ENCODE assay signal across 23 cellular contexts in the genomic region with DNA sequence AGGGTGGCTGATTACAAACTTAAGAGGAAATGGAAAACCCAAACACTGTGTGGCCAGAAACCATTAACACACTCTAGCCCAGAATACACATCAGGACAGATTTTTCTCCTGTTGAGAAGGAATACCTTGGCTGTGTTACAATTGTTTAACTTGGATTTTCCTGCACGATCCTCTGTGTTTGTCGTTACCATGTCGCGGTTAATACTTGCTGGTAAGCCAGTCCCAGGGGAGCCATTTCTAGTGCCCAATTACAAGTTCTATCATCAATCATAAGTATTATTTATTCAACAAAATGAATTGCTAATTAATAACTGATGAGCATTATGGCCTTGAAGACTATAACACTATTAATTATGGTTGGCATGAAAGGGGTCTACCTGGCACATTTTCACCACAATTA.
DNase-seq lines count a peak whose midpoint lies in the region; FAIRE-seq and TF ChIP-seq lines count a peak whose summit lies in the region.
"Had no signal": no experiment of that assay in that cellular context is flagged by ENCODE, and none has a peak within 500 bp of the region (broad histone marks: within the 10 kb centered on the region; RNA-seq: fewer than 3 reads in every experiment).

No MANE protein-coding gene starts in this region.

- FAIRE-seq in astrocyte (lab: Jason Lieb, UNC): peak; percentile 26
- FAIRE-seq: A549, H1, islet of Langerhans, urothelium cell line had no signal

- H3K4me3 ChIP-seq in GM23248: no peak overlapping the region
- H3K4me3 ChIP-seq in astrocyte (ENCODE audit: insufficient read depth, low read depth, low read length): no peak overlapping the region
- H3K4me3 ChIP-seq in neural progenitor cell: no peak overlapping the region
- H3K4me3 ChIP-seq: A549, dorsolateral prefrontal cortex, lower lobe of right lung, SJSA1 had no signal

- H3K27me3 Mint-ChIP-seq in astrocyte (ENCODE audit: low read depth, unreplicated experiment) (no peaks in the 10 kb centered on the region), neural progenitor cell (ENCODE audit: insufficient read depth, low read depth) (peaks cover 6% of the 10 kb centered on the region), progenitor cell of endocrine pancreas (peaks cover 2% of the 10 kb centered on the region)

- no peak overlapping the region for H2AFZ ChIP-seq in GM23248
- no peak overlapping the region for H2AFZ ChIP-seq in astrocyte (ENCODE audit: low read depth, low read length)
- no peak overlapping the region for H2AFZ ChIP-seq in neural progenitor cell (replicated peaks)

- no peak overlapping the region for H3K4me3 Mint-ChIP-seq in astrocyte (ENCODE audit: unreplicated experiment)
- H3K4me3 Mint-ChIP-seq in neural progenitor cell: no peak overlapping the region
- no peak overlapping the region for H3K4me3 Mint-ChIP-seq in progenitor cell of endocrine pancreas (ENCODE audit: low read depth)
- H3K4me3 Mint-ChIP-seq: activated naive CD4-positive, alpha-beta T cell treated with anti-CD3 and anti-CD28 coated beads for 36 hours; activated T-cell treated with anti-CD3 and anti-CD28 coated beads, Interleukin-2, amount 50 U/mL, for 72 hours; T-helper 1 cell treated with Interleukin-12 subunit alpha and Interleukin-12 subunit beta and Interleukin-4 antibody, amounts not matched to agents 30 μg/mL and 1 μg/mL, for 36 hours had no signal

- no peaks in the 10 kb centered on the region for H3K9me2 ChIP-seq in GM23248 (ENCODE audit: insufficient read depth)

- peaks cover 20% of the 10 kb centered on the region for H3K4me1 ChIP-seq in GM23248 (ENCODE audit: insufficient read depth)
- H3K4me1 ChIP-seq in astrocyte (ENCODE audit: insufficient read depth, low read length): peaks cover 8% of the 10 kb centered on the region
- peaks cover 28% of the 10 kb centered on the region for H3K4me1 ChIP-seq in neural progenitor cell
- H3K4me1 ChIP-seq: A549, lower lobe of right lung had no signal

- H3K9ac ChIP-seq in GM23248: no peak overlapping the region
- no peak overlapping the region for H3K9ac ChIP-seq in astrocyte (ENCODE audit: low read length)
- no peak overlapping the region for H3K9ac ChIP-seq in neural progenitor cell

- no peaks in the 10 kb centered on the region for H3K9me3 ChIP-seq in GM23248 (ENCODE audit: low read depth)
- no peaks in the 10 kb centered on the region for H3K9me3 ChIP-seq in astrocyte (ENCODE audit: insufficient read depth, low read depth, low read length)
- H3K9me3 ChIP-seq in neural progenitor cell (ENCODE audit: low read depth): no peaks in the 10 kb centered on the region
- H3K9me3 ChIP-seq: A549, lower lobe of right lung, SJSA1 had no signal

- in situ Hi-C loops in GM23248 (cut with MboI): no loop called here

- no peaks in the 10 kb centered on the region for H3K9me3 Mint-ChIP-seq in astrocyte (ENCODE audit: unreplicated experiment)
- H3K9me3 Mint-ChIP-seq in neural progenitor cell: no peaks in the 10 kb centered on the region
- peaks cover 3% of the 10 kb centered on the region for H3K9me3 Mint-ChIP-seq in progenitor cell of endocrine pancreas (ENCODE audit: low read depth)
- H3K9me3 Mint-ChIP-seq: activated naive CD4-positive, alpha-beta T cell treated with anti-CD3 and anti-CD28 coated beads for 36 hours; T-helper 1 cell treated with Interleukin-12 subunit alpha and Interleukin-12 subunit beta and Interleukin-4 antibody, amounts not matched to agents 30 μg/mL and 1 μg/mL, for 36 hours had no signal

- peak; percentile 10 for DNase-seq in NCI-H1436 (lab: John Stamatoyannopoulos, UW)
- DNase-seq in NCI-H1436 treated with DMSO at 0.1 percent for 48 hours (lab: John Stamatoyannopoulos, UW): no peak
- DNase-seq in GM23248: no peak
- no peak for DNase-seq in astrocyte (ENCODE audit: low read depth)
- no peak for DNase-seq in neural progenitor cell (ENCODE audit: low spot score)
- DNase-seq in activated T-cell treated with anti-CD3 and anti-CD28 coated beads, Interleukin-2, amount 50 U/mL, for 1 hour: no peak
- DNase-seq in progenitor cell of endocrine pancreas (ENCODE audit: low spot score, unreplicated experiment): no peak
- no peak for DNase-seq in GM03348 (ENCODE audit: low spot score)
- DNase-seq: activated CD4-positive, alpha-beta T cell treated with anti-CD3 and anti-CD28 coated beads for 4 hours; activated naive CD4-positive, alpha-beta T cell treated with anti-CD3 and anti-CD28 coated beads for 36 hours; activated T-cell treated with anti-CD3 and anti-CD28 coated beads, Interleukin-2, amount 50 U/mL, for 72 hours; amniotic stem cell; central memory CD4-positive, alpha-beta T cell; lower lobe of right lung; NK-92 treated with Interleukin-12 subunit alpha and Interleukin-12 subunit beta, amount 100 ng/mL, for 24 hours; stimulated activated CD4-positive, alpha-beta T cell treated with anti-CD3 and anti-CD28 coated beads, Interleukin-15, amount 100 ng/mL, for 24 hours had no signal

- peaks cover 15% of the 10 kb centered on the region for H3F3A ChIP-seq in GM23248 (ENCODE audit: insufficient read depth)
- H3F3A ChIP-seq in neural progenitor cell (ENCODE audit: low read depth): peaks cover 10% of the 10 kb centered on the region

- H3K36me3 ChIP-seq in GM23248 (ENCODE audit: low read depth) (no peaks in the 10 kb centered on the region), astrocyte (ENCODE audit: insufficient read depth, low read length) (no peaks in the 10 kb centered on the region), neural progenitor cell (no peaks in the 10 kb centered on the region)
- H3K36me3 ChIP-seq: lower lobe of right lung, SJSA1 had no signal

- no peaks in the 10 kb centered on the region for H3K36me3 Mint-ChIP-seq in astrocyte (ENCODE audit: low read depth, unreplicated experiment)
- no peaks in the 10 kb centered on the region for H3K36me3 Mint-ChIP-seq in neural progenitor cell
- no peaks in the 10 kb centered on the region for H3K36me3 Mint-ChIP-seq in progenitor cell of endocrine pancreas (ENCODE audit: insufficient read depth)

- H3K4me2 ChIP-seq in GM23248 (ENCODE audit: unreplicated experiment): peak overlapping the region; percentile 65
- no peak overlapping the region for H3K4me2 ChIP-seq in astrocyte (ENCODE audit: low read length)
- peak overlapping the region; percentile 61 for H3K4me2 ChIP-seq in neural progenitor cell
- H3K4me2 ChIP-seq: A549 had no signal

- TF ChIP-seq CTCF in astrocyte (IDR thresholded peaks at IDR 0.05; ENCODE audit: insufficient read depth, low read depth, low read length): no peak
- no peak for TF ChIP-seq CTCF in neural progenitor cell (IDR thresholded peaks at IDR 0.05)
- TF ChIP-seq CTCF in progenitor cell of endocrine pancreas (IDR thresholded peaks at IDR 0.05; ENCODE audit: unreplicated experiment): no peak

- H3K4me1 Mint-ChIP-seq in astrocyte (ENCODE audit: low read depth, unreplicated experiment): peaks cover 19% of the 10 kb centered on the region
- H3K4me1 Mint-ChIP-seq in neural progenitor cell: peaks cover 50% of the 10 kb centered on the region
- H3K4me1 Mint-ChIP-seq in progenitor cell of endocrine pancreas (ENCODE audit: low read depth): peaks cover 15% of the 10 kb centered on the region

- 10 to 14% methylated on average over 4 of the region's 4 CpGs for WGBS in GM23248 (ENCODE audit: low coverage in 1 of 2, low lambda C conversion rate in 2 of 2, missing lambda C conversion rate in 2 of 2), 2 experiments

- no peaks in the 10 kb centered on the region for H4K20me1 ChIP-seq in GM23248 (ENCODE audit: insufficient read depth)
- H4K20me1 ChIP-seq in astrocyte (ENCODE audit: insufficient read depth, low read length): no peaks in the 10 kb centered on the region
- H4K20me1 ChIP-seq in neural progenitor cell (ENCODE audit: low read depth): no peaks in the 10 kb centered on the region

- H3K27ac Mint-ChIP-seq in astrocyte (ENCODE audit: unreplicated experiment): no peak overlapping the region
- H3K27ac Mint-ChIP-seq in neural progenitor cell: no peak overlapping the region
- H3K27ac Mint-ChIP-seq in progenitor cell of endocrine pancreas: no peak overlapping the region
- H3K27ac Mint-ChIP-seq: activated naive CD4-positive, alpha-beta T cell treated with anti-CD3 and anti-CD28 coated beads for 36 hours; activated T-cell treated with anti-CD3 and anti-CD28 coated beads, Interleukin-2, amount 50 U/mL, for 72 hours; T-helper 1 cell treated with Interleukin-12 subunit alpha and Interleukin-12 subunit beta and Interleukin-4 antibody, amounts not matched to agents 30 μg/mL and 1 μg/mL, for 36 hours had no signal

- H3K27ac ChIP-seq in GM23248 (no peak overlapping the region), astrocyte (ENCODE audit: low read depth, low read length) (no peak overlapping the region), neural progenitor cell (no peak overlapping the region)
- H3K27ac ChIP-seq: A549, lower lobe of right lung had no signal

- H3K79me2 ChIP-seq in GM23248 (ENCODE audit: insufficient read depth): no peaks in the 10 kb centered on the region
- no peaks in the 10 kb centered on the region for H3K79me2 ChIP-seq in astrocyte (ENCODE audit: insufficient read depth, low read length)
- H3K79me2 ChIP-seq in neural progenitor cell (ENCODE audit: low read depth): no peaks in the 10 kb centered on the region

- H3K27me3 ChIP-seq in GM23248 (replicated peaks; ENCODE audit: insufficient read depth): no peaks in the 10 kb centered on the region
- no peaks in the 10 kb centered on the region for H3K27me3 ChIP-seq in astrocyte (ENCODE audit: insufficient read depth, low read length)
- H3K27me3 ChIP-seq in neural progenitor cell: peaks cover 31% of the 10 kb centered on the region
- H3K27me3 ChIP-seq: SJSA1 had no signal
